14 cellular contexts compared by ENCODE assay signal in the genomic region with DNA sequence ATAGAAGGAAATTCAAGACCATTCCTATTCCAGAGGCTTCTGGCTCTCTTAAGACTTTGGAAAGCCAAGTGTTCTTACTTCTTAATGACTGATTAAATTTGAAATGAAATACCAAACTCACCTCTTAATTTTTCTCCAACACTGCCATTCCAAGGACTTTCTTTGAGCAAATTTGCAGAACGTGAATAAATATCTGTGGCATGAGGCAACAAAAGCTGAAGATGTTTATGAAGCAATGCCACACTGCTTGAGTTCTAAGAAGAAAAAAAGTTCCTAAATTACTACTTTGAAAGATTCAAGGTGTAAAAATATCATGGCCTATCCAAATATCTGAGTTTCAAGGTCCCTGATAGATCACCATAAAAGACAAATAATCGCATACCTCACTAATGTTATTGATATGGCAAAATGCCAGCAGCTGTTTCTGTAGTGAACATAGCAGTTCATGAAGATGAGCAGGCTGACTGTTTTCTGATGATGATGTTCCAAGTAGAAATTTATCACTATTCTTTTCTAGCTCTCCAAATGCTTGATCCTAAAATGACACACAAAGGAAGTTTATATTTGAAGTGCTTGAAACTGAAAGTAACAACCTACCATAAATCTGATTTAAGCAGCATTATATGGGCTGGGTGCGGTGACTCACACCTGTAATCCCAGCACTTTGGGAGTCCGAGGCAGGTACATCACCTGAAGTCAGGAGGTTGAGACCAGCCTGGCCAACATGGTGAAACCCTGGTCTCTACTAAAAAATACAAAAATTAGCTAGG.
DNase-seq lines count a peak whose midpoint lies in the region; ATAC-seq, FAIRE-seq and TF ChIP-seq lines count a peak whose summit lies in the region.
"Had no signal": no experiment of that assay in that cellular context is flagged by ENCODE, and none has a peak within 500 bp of the region (broad histone marks: within the 10 kb centered on the region; RNA-seq: fewer than 3 reads in every experiment).

No MANE protein-coding gene starts in this region.

- BruUV-seq in endothelial cell of umbilical vein (replicated peaks; lab: Mats Ljungman, UMichigan): no TSS peak

- WGBS in thyroid gland, 2 donors: 94 to 96% methylated on average over 4 of the region's 4 CpGs
- 90% methylated on average over 4 of the region's 4 CpGs for WGBS in right lobe of liver (ENCODE audit: insufficient coverage, low coverage, low lambda C conversion rate, missing lambda C conversion rate)

- peak; percentile 37 for DNase-seq in activated CD8-positive, alpha-beta T cell treated with anti-CD3 and anti-CD28 coated beads for 36 hours
- DNase-seq in activated CD8-positive, alpha-beta T cell treated with anti-CD3 and anti-CD28 coated beads, Interleukin-2, amount 10 ng/mL, durations not matched to agents 7 days and 5 days: no peak
- peak; percentile 32 to 41 for DNase-seq in activated T-cell treated with anti-CD3 and anti-CD28 coated beads, Interleukin-2, amount 50 U/mL, for 48 hours
- no peak for DNase-seq in endothelial cell of umbilical vein (ENCODE audit: low read depth, low spot score)
- DNase-seq in thyroid gland: no peak
- DNase-seq in NCI-H187 (lab: John Stamatoyannopoulos, UW): no peak
- no peak for DNase-seq in right lobe of liver
- DNase-seq: activated CD8-positive, alpha-beta memory T cell treated with anti-CD3 and anti-CD28 coated beads, Interleukin-2, amount 50 U/mL, for 4 hours; esophagus squamous epithelium; NCI-H1417 treated with DMSO at 0.1 percent for 48 hours had no signal

- H3K79me2 ChIP-seq in endothelial cell of umbilical vein (ENCODE audit: control insufficient read depth, insufficient read depth, low read length): no peaks in the 10 kb centered on the region
- H3K79me2 ChIP-seq: parathyroid adenoma had no signal

- no peak overlapping the region for H3K9ac ChIP-seq in endothelial cell of umbilical vein (replicated peaks; ENCODE audit: extremely low read depth, insufficient read depth, low read length)
- H3K9ac ChIP-seq: parathyroid adenoma had no signal

- POLR2A ChIA-PET in activated CD8-positive, alpha-beta T cell treated with anti-CD3 and anti-CD28 coated beads for 36 hours (lab: Charles Lee): interaction anchor here (1.0 kb wide), 1 partner anchor 166 kb away, joined by 5 read pairs; no protein-coding TSS in a partner anchor
- POLR2A ChIA-PET in activated CD8-positive, alpha-beta T cell treated with anti-CD3 and anti-CD28 coated beads, Interleukin-2, amount 10 ng/mL, durations not matched to agents 7 days and 5 days (lab: Charles Lee): interaction anchor here (1.5 kb wide), 1 partner anchor 9 kb away, joined by 4 read pairs; no protein-coding TSS in a partner anchor
- POLR2A ChIA-PET in endothelial cell of umbilical vein (lab: Charles Lee): no interaction called here

- H3K36me3 ChIP-seq in endothelial cell of umbilical vein (ENCODE audit: control insufficient read depth in 2 of 2, extremely low read depth in 1 of 2, insufficient read depth in 2 of 2, low read length in 2 of 2): peaks cover 6 to 13% of the 10 kb centered on the region in 2 experiments
- peaks cover 13 to 17% of the 10 kb centered on the region in 2 donors for H3K36me3 ChIP-seq in thyroid gland
- peaks cover 3 to 62% (median 12%) of the 10 kb centered on the region in 4 donors for H3K36me3 ChIP-seq in right lobe of liver

- ATAC-seq in activated CD8-positive, alpha-beta T cell treated with anti-CD3 and anti-CD28 coated beads for 36 hours: peak; percentile 39
- no peak for ATAC-seq in activated CD8-positive, alpha-beta T cell treated with anti-CD3 and anti-CD28 coated beads, Interleukin-2, amount 10 ng/mL, durations not matched to agents 7 days and 5 days
- ATAC-seq in GM21825 (IDR thresholded peaks at IDR 0.05; ENCODE audit: unreplicated experiment) (no peak), right lobe of liver (no peak)

- H3K4me1 ChIP-seq in endothelial cell of umbilical vein (ENCODE audit: control insufficient read depth, extremely low read depth, insufficient read depth, low read length) (no peaks in the 10 kb centered on the region), thyroid gland (peaks cover 0 to 10% of the 10 kb centered on the region in 2 donors), right lobe of liver (no peaks in the 10 kb centered on the region)
- H3K4me1 ChIP-seq: esophagus squamous epithelium, parathyroid adenoma, suprapubic skin had no signal

- no peak overlapping the region for H3K4me3 Mint-ChIP-seq in activated CD8-positive, alpha-beta T cell treated with anti-CD3 and anti-CD28 coated beads for 36 hours
- H3K4me3 Mint-ChIP-seq in activated CD8-positive, alpha-beta T cell treated with anti-CD3 and anti-CD28 coated beads, Interleukin-2, amount 10 ng/mL, durations not matched to agents 7 days and 5 days: no peak overlapping the region

- no peak overlapping the region for H3K4me2 ChIP-seq in endothelial cell of umbilical vein (ENCODE audit: insufficient read depth, low read length)

- H3K36me3 Mint-ChIP-seq in activated CD8-positive, alpha-beta T cell treated with anti-CD3 and anti-CD28 coated beads for 36 hours (ENCODE audit: low read depth): peaks cover 30% of the 10 kb centered on the region
- peaks cover 57% of the 10 kb centered on the region for H3K36me3 Mint-ChIP-seq in activated CD8-positive, alpha-beta T cell treated with anti-CD3 and anti-CD28 coated beads, Interleukin-2, amount 10 ng/mL, durations not matched to agents 7 days and 5 days (ENCODE audit: low read depth)

- H3K27ac Mint-ChIP-seq in activated CD8-positive, alpha-beta T cell treated with anti-CD3 and anti-CD28 coated beads for 36 hours: no peak overlapping the region
- no peak overlapping the region for H3K27ac Mint-ChIP-seq in activated CD8-positive, alpha-beta T cell treated with anti-CD3 and anti-CD28 coated beads, Interleukin-2, amount 10 ng/mL, durations not matched to agents 7 days and 5 days

- H3K27ac ChIP-seq in endothelial cell of umbilical vein (ENCODE audit: insufficient read depth, low read depth, low read length) (no peak overlapping the region), thyroid gland (peak overlapping the region in 2 of 3 donors; percentile 14 to 43), right lobe of liver (no peak overlapping the region)
- H3K27ac ChIP-seq: esophagus squamous epithelium, parathyroid adenoma, SK-N-MC, suprapubic skin had no signal

- peaks cover 16% of the 10 kb centered on the region for H3K4me1 Mint-ChIP-seq in activated CD8-positive, alpha-beta T cell treated with anti-CD3 and anti-CD28 coated beads for 36 hours (ENCODE audit: low read depth)
- peaks cover 26% of the 10 kb centered on the region for H3K4me1 Mint-ChIP-seq in activated CD8-positive, alpha-beta T cell treated with anti-CD3 and anti-CD28 coated beads, Interleukin-2, amount 10 ng/mL, durations not matched to agents 7 days and 5 days (ENCODE audit: low read depth)

- H4K20me1 ChIP-seq in endothelial cell of umbilical vein (replicated peaks; ENCODE audit: control insufficient read depth, extremely low read depth, insufficient read depth, low read length): no peaks in the 10 kb centered on the region

- CTCF ChIA-PET in activated CD8-positive, alpha-beta T cell treated with anti-CD3 and anti-CD28 coated beads for 36 hours (lab: Charles Lee): interaction anchor here (1.6 to 3.4 kb wide), 3 partner anchors 23 to 317 kb away, joined by 6 to 11 read pairs (median 6); partner anchors contain the start of gene DAPK2
- CTCF ChIA-PET in activated CD8-positive, alpha-beta T cell treated with anti-CD3 and anti-CD28 coated beads, Interleukin-2, amount 10 ng/mL, durations not matched to agents 7 days and 5 days (lab: Charles Lee): interaction anchor here (1.3 to 1.4 kb wide), 2 partner anchors 20 to 337 kb away, joined by 3 read pairs; no protein-coding TSS in a partner anchor
- CTCF ChIA-PET in endothelial cell of umbilical vein (lab: Charles Lee): interaction anchor here (0.7 to 1.4 kb wide), 3 partner anchors 23 to 239 kb away, joined by 3 to 6 read pairs (median 4); no protein-coding TSS in a partner anchor

- H3K4me3 ChIP-seq in endothelial cell of umbilical vein (replicated peaks in 1 of 3; ENCODE audit: insufficient read depth in 1 of 3, low read depth in 1 of 3, low read length in 3 of 3) (no peak overlapping the region), thyroid gland (replicated peaks in 1 of 3) (no peak overlapping the region), right lobe of liver (no peak overlapping the region)
- H3K4me3 ChIP-seq: esophagus squamous epithelium, SK-N-MC, suprapubic skin had no signal

- no peak for TF ChIP-seq POLR2A in endothelial cell of umbilical vein (IDR thresholded peaks at IDR 0.05; ENCODE audit: low read depth, low read length)
- TF ChIP-seq POLR2A in thyroid gland (IDR thresholded peaks at IDR 0.05): no peak
- TF ChIP-seq POLR2A in right lobe of liver (IDR thresholded peaks at IDR 0.05): no peak

- peaks cover 2% of the 10 kb centered on the region for H3K9me1 ChIP-seq in endothelial cell of umbilical vein (replicated peaks; ENCODE audit: control insufficient read depth, extremely low read depth, insufficient read depth, low read length)

- intact Hi-C loops in activated CD8-positive, alpha-beta T cell treated with anti-CD3 and anti-CD28 coated beads for 36 hours (cut with micrococcal nuclease): no loop called here
- intact Hi-C loops in endothelial cell of umbilical vein (cut with micrococcal nuclease): no loop called here
- intact Hi-C loops in thyroid gland (cut with DNase I): no loop called here
- intact Hi-C loops in right lobe of liver (cut with DNase I): no loop called here

- H3K27me3 ChIP-seq in endothelial cell of umbilical vein (ENCODE audit: control insufficient read depth in 2 of 2, insufficient read depth in 2 of 2, low read length in 2 of 2) (no peaks in the 10 kb centered on the region), thyroid gland (no peaks in the 10 kb centered on the region), right lobe of liver (no peaks in the 10 kb centered on the region)
- H3K27me3 ChIP-seq: esophagus squamous epithelium, suprapubic skin had no signal

- H3K9me3 Mint-ChIP-seq in activated CD8-positive, alpha-beta T cell treated with anti-CD3 and anti-CD28 coated beads for 36 hours: no peaks in the 10 kb centered on the region
- H3K9me3 Mint-ChIP-seq in activated CD8-positive, alpha-beta T cell treated with anti-CD3 and anti-CD28 coated beads, Interleukin-2, amount 10 ng/mL, durations not matched to agents 7 days and 5 days (ENCODE audit: insufficient read depth): no peaks in the 10 kb centered on the region

- H2AFZ ChIP-seq in endothelial cell of umbilical vein (ENCODE audit: low read depth, low read length): no peak overlapping the region
- H2AFZ ChIP-seq: parathyroid adenoma had no signal

- FAIRE-seq in endothelial cell of umbilical vein (lab: Jason Lieb, UNC): peak; percentile 49

- no peaks in the 10 kb centered on the region for H3K27me3 Mint-ChIP-seq in activated CD8-positive, alpha-beta T cell treated with anti-CD3 and anti-CD28 coated beads for 36 hours
- H3K27me3 Mint-ChIP-seq in activated CD8-positive, alpha-beta T cell treated with anti-CD3 and anti-CD28 coated beads, Interleukin-2, amount 10 ng/mL, durations not matched to agents 7 days and 5 days (ENCODE audit: low read depth): no peaks in the 10 kb centered on the region

- dilution Hi-C loops in endothelial cell of umbilical vein (cut with MboI; ENCODE audit: extremely low pct_ligation_motif_present, low sequenced_read_pairs): no loop called here

- TF ChIP-seq CTCF in activated CD8-positive, alpha-beta T cell treated with anti-CD3 and anti-CD28 coated beads for 36 hours (IDR thresholded peaks at IDR 0.05): no peak
- TF ChIP-seq CTCF in endothelial cell of umbilical vein (IDR thresholded peaks at IDR 0.05; ENCODE audit: extremely low read depth in 1 of 2, insufficient read depth in 1 of 2, low read depth in 1 of 2, low read length in 2 of 2): no peak
- no peak for TF ChIP-seq CTCF in thyroid gland (IDR thresholded peaks at IDR 0.05)
- TF ChIP-seq CTCF in right lobe of liver (IDR thresholded peaks at IDR 0.05): no peak

- H3K9me3 ChIP-seq in endothelial cell of umbilical vein (replicated peaks; ENCODE audit: control insufficient read depth, insufficient read depth, low read length) (no peaks in the 10 kb centered on the region), thyroid gland (no peaks in the 10 kb centered on the region), right lobe of liver (no peaks in the 10 kb centered on the region)
- H3K9me3 ChIP-seq: esophagus squamous epithelium, suprapubic skin had no signal

Comparison
In these comparisons a context has a peak if more than half of its experiments do, and no peak if none do; other contexts are left out.
1. DNase-seq: peak in activated CD8-positive, alpha-beta T cell treated with anti-CD3 and anti-CD28 coated beads for 36 hours (single experiment) and activated T-cell treated with anti-CD3 and anti-CD28 coated beads, Interleukin-2, amount 50 U/mL, for 48 hours (2 of 2); none in activated CD8-positive, alpha-beta T cell treated with anti-CD3 and anti-CD28 coated beads, Interleukin-2, amount 10 ng/mL, durations not matched to agents 7 days and 5 days (single experiment), endothelial cell of umbilical vein (single experiment), thyroid gland (0 of 2), NCI-H187 (0 of 2) and right lobe of liver (0 of 3).
2. H3K27ac ChIP-seq: peak in thyroid gland (2 of 3); none in endothelial cell of umbilical vein (single experiment) and right lobe of liver (0 of 3).